ENCODE assay signal across 15 cellular contexts in the genomic region with DNA sequence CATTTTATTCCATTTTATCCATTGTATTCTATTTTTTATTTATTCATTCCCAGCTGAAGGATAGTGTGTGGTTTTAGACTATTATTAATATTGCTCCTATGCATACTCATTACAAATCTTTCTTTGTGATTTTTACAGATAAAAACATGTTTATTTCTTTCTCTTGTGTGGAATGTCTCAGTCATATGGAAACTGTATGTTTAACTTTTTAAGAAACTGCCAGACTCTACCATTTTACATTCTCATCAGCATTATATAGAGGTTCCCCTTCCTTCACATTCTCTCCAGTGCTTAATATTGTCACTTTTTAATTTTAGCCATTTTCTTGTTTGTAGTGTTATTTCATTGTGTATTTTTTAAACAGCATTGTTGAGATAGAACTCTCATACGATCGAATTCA. TPM values are rescaled to one million over a fixed set of nuclear protein-coding genes. Genes with fewer than 3 reads are reported as not detected.
DNase-seq lines count a peak whose midpoint lies in the region; ATAC-seq, FAIRE-seq and TF ChIP-seq lines count a peak whose summit lies in the region.
"Had no signal": no experiment of that assay in that cellular context is flagged by ENCODE, and none has a peak within 500 bp of the region (broad histone marks: within the 10 kb centered on the region; RNA-seq: fewer than 3 reads in every experiment).

No MANE protein-coding gene starts in this region.

- BruUV-seq in GM12878 (replicated peaks; lab: Mats Ljungman, UMichigan), result no TSS peak

- no peaks in the 10 kb centered on the region for H3K79me1 ChIP-seq in H9 (ENCODE audit: insufficient read depth, low read depth, low read length, poor library complexity, severe bottlenecking)

- H4K8ac ChIP-seq in H9 (replicated peaks; ENCODE audit: insufficient read length, low read depth, low read length), result no peak overlapping the region

- POLR2A ChIA-PET in GM12878 (lab: Charles Lee), result no interaction called here

- H3K18ac ChIP-seq in H9 (ENCODE audit: insufficient read length, low read depth, low read length), result no peak overlapping the region

- no peaks in the 10 kb centered on the region for H3K23me2 ChIP-seq in H9 (ENCODE audit: insufficient read length, low read depth, low read length, poor library complexity, severe bottlenecking)

- ATAC-seq in GM12878 (no peak), psoas muscle (no peak), HG03565 (IDR thresholded peaks at IDR 0.05; ENCODE audit: unreplicated experiment) (no peak), HG03432 (IDR thresholded peaks at IDR 0.05; ENCODE audit: unreplicated experiment) (no peak)

- H3K9me3 ChIP-seq in H9 (ENCODE audit: control insufficient read depth, low read depth, low read length) (no peaks in the 10 kb centered on the region), GM12878 (replicated peaks; ENCODE audit: control insufficient read depth, insufficient read depth, low read length) (no peaks in the 10 kb centered on the region), iPS-18c (ENCODE audit: control insufficient read depth, insufficient read depth, low read length) (no peaks in the 10 kb centered on the region), psoas muscle (no peaks in the 10 kb centered on the region)

- no peak overlapping the region for H2AFZ ChIP-seq in H9 (ENCODE audit: low read length)
- H2AFZ ChIP-seq in GM12878 (ENCODE audit: control insufficient read depth, low read depth, low read length), result no peak overlapping the region

- no peaks in the 10 kb centered on the region for H3K9me3 Mint-ChIP-seq in H9

- DNase-seq in H9 (no peak), GM12878 (ENCODE audit: low read depth, low spot score) (no peak), psoas muscle (no peak), NCI-H1930 (lab: John Stamatoyannopoulos, UW) (no peak), DMS 273 treated with DMSO at 0.1 percent for 48 hours (lab: John Stamatoyannopoulos, UW) (no peak)
- DNase-seq: activated CD4-positive, CD25-positive, alpha-beta regulatory T cell treated with anti-CD3 and anti-CD28 coated beads, Interleukin-2, amount 50 U/mL, for 72 hours; activated T-cell treated with anti-CD3 and anti-CD28 coated beads for 4 hours; amniotic stem cell; glutamatergic neuron; NCI-H1105; stimulated activated CD4-positive, alpha-beta T cell treated with anti-CD3 and anti-CD28 coated beads, Interleukin-4, amount 100 ng/mL, for 24 hours; stimulated activated naive CD4-positive, alpha-beta T cell treated with Interleukin-2 at 50 U/mL for 16 hours had no signal

- H3K4me3 ChIP-seq in GM12878, result no peak overlapping the region
- peak overlapping the region; percentile 41; the same call in 1 of the 2 replicates for H3K4me3 ChIP-seq in iPS-18c (ENCODE audit: insufficient read depth, low read depth, low read length)
- H3K4me3 ChIP-seq in psoas muscle, result peak overlapping the region; percentile 1

- H2BK15ac ChIP-seq in H9 (ENCODE audit: low read depth, low read length), result no peak overlapping the region

- H3K56ac ChIP-seq in H9 (ENCODE audit: insufficient read length, low read depth, low read length), result no peak overlapping the region

- no peak overlapping the region for H3K27ac ChIP-seq in H9 (ENCODE audit: insufficient read length, low read depth, low read length)
- no peak overlapping the region for H3K27ac ChIP-seq in GM12878 (ENCODE audit: control insufficient read depth, insufficient read depth)
- H3K27ac ChIP-seq in psoas muscle, result no peak overlapping the region

- no peak overlapping the region for H2BK20ac ChIP-seq in H9 (ENCODE audit: low read depth, low read length, poor library complexity, severe bottlenecking)

- H2BK5ac ChIP-seq in H9 (ENCODE audit: insufficient read length, low read length), result no peak overlapping the region

- H3K4me1 ChIP-seq in H9 (ENCODE audit: insufficient read depth, low read length) (peaks cover 6% of the 10 kb centered on the region; the same call in 1 of the 2 replicates), GM12878 (ENCODE audit: control insufficient read depth, insufficient read depth, low read length) (no peaks in the 10 kb centered on the region), psoas muscle (peaks cover 44% of the 10 kb centered on the region)

- H3K4me3 Mint-ChIP-seq in H9, result peak overlapping the region; percentile 54 to 69

- H3K4ac ChIP-seq in H9 (ENCODE audit: low read depth, low read length), result no peak overlapping the region

- in situ Hi-C loops in GM12878 (cut with MboI), result no loop called here

- intact Hi-C loops in GM12878 (cut with micrococcal nuclease; ENCODE audit: unreplicated experiment) (no loop called here), psoas muscle (cut with DNase I) (no loop called here)

- no peak overlapping the region for H2AK5ac ChIP-seq in H9 (ENCODE audit: insufficient read length, low read length)

- RAD21 ChIA-PET in GM12878 (lab: Charles Lee; ENCODE audit: unreplicated experiment), result no interaction called here

- no peak for FAIRE-seq in GM12878 (lab: Jason Lieb, UNC)

- no peak overlapping the region for H2BK12ac ChIP-seq in H9 (ENCODE audit: insufficient read length, low read depth, low read length)

- TF ChIP-seq CTCF in H9 (conservative IDR thresholded peaks at IDR 0.05) (no peak), GM12878 (IDR thresholded peaks at IDR 0.05 in 2 of 3, conservative IDR thresholded peaks at IDR 0.05 in 1 of 3; ENCODE audit: control insufficient read depth in 2 of 3, extremely low read depth in 1 of 3, insufficient read depth in 1 of 3, low read depth in 3 of 3, low read length in 3 of 3) (no peak), psoas muscle (IDR thresholded peaks at IDR 0.05) (no peak)

- no peak for TF ChIP-seq RAD21 in GM12878 (IDR thresholded peaks at IDR 0.05; ENCODE audit: insufficient read depth, low read depth, low read length)

- no peak overlapping the region for H4K5ac ChIP-seq in H9 (ENCODE audit: insufficient read length, low read depth, low read length)

- no peaks in the 10 kb centered on the region for H4K20me1 ChIP-seq in H9 (ENCODE audit: control insufficient read depth, insufficient read depth, insufficient read length)
- H4K20me1 ChIP-seq in GM12878 (ENCODE audit: control insufficient read depth, insufficient read depth), result no peaks in the 10 kb centered on the region

- no peak overlapping the region for H3K14ac ChIP-seq in H9 (ENCODE audit: insufficient read depth, low read length)

- no peak overlapping the region for H3T11ph ChIP-seq in H9 (ENCODE audit: low read length)

- H2BK120ac ChIP-seq in H9 (ENCODE audit: low read depth, low read length, poor library complexity, severe bottlenecking), result no peak overlapping the region

- H3K9ac ChIP-seq in H9 (ENCODE audit: extremely low read depth, insufficient read length, low read length) (no peak overlapping the region), GM12878 (ENCODE audit: control insufficient read depth, insufficient read depth, low read length) (no peak overlapping the region)

- H3K36me3 ChIP-seq in GM12878 (ENCODE audit: control insufficient read depth in 2 of 2, insufficient read depth in 2 of 2, low read length in 1 of 2) (no peaks in the 10 kb centered on the region; a peak in 1 of 4 replicates), psoas muscle (ENCODE audit: insufficient read depth in 1 of 2, low read depth in 1 of 2) (no peaks in the 10 kb centered on the region)

- H3K27me3 ChIP-seq in H9 (ENCODE audit: insufficient read depth, low read length) (no peaks in the 10 kb centered on the region), GM12878 (replicated peaks in 1 of 2; ENCODE audit: control insufficient read depth in 2 of 2, insufficient read depth in 2 of 2, low read length in 1 of 2) (no peaks in the 10 kb centered on the region), psoas muscle (ENCODE audit: insufficient read depth in 3 of 3, low read length in 2 of 3) (no peaks in the 10 kb centered on the region)

- TF ChIP-seq EP300 in GM12878 (IDR thresholded peaks at IDR 0.05; ENCODE audit: borderline replicate concordance in 1 of 2, control insufficient read depth in 1 of 2, low read depth in 2 of 2, low read length in 2 of 2), result no peak

- no peak overlapping the region for H3K23ac ChIP-seq in H9 (ENCODE audit: insufficient read length, low read depth, low read length)

- no peak overlapping the region for H4K91ac ChIP-seq in H9 (ENCODE audit: insufficient read length, low read depth, low read length)

- no peak for TF ChIP-seq POLR2A in GM12878 (IDR thresholded peaks at IDR 0.05; ENCODE audit: low read depth, low read length)

- peak overlapping the region; percentile 82 to 97 (median 92) for H3K27ac Mint-ChIP-seq in H9

- H3K4me2 ChIP-seq in H9 (ENCODE audit: insufficient read depth, insufficient read length, low read length) (peak overlapping the region; percentile 20), GM12878 (ENCODE audit: control insufficient read depth, insufficient read depth) (peak overlapping the region; percentile 30; the same call in 1 of the 2 replicates)

- H3K79me2 ChIP-seq in H9 (ENCODE audit: insufficient read depth, low read length) (no peaks in the 10 kb centered on the region), GM12878 (ENCODE audit: control insufficient read depth, insufficient read depth, low read length) (peaks cover 7% of the 10 kb centered on the region)

- CTCF ChIA-PET in GM12878 (lab: Yijun Ruan, JAX), result no interaction called here

- SMC1A ChIA-PET in GM12878 (lab: Charles Lee; ENCODE audit: uncharacterized antibody, unreplicated experiment), result interaction anchor here (1.4 kb wide), 1 partner anchor 15 kb away, joined by 3 read pairs; no protein-coding TSS in a partner anchor

- WGBS in H9 (ENCODE audit: extremely low coverage, insufficient read length, low lambda C conversion rate), result no CpG with 5 or more reads among the region's 2 CpGs
- WGBS in GM12878 (ENCODE audit: insufficient coverage, insufficient replicate concordance, low lambda C conversion rate, missing lambda C conversion rate), result 100% methylated on average over 2 of the region's 2 CpGs
- WGBS in psoas muscle, 3 donors, result 47 to 50% (median 49%) methylated on average over 2 of the region's 2 CpGs

- peaks cover 40 to 42% of the 10 kb centered on the region in 2 experiments for H3K4me1 Mint-ChIP-seq in H9

- H3K27me3 Mint-ChIP-seq in H9 (ENCODE audit: low read depth), result no peaks in the 10 kb centered on the region

- peaks cover 0 to 9% (median 3%) of the 10 kb centered on the region in 3 experiments; a peak in 4 of 7 replicates for H3K36me3 Mint-ChIP-seq in H9 (ENCODE audit: insufficient read depth in 1 of 3, low read depth in 3 of 3)

RNA-seq across cellular contexts. Expression of a gene that starts 26.7 kb away (rescaled TPM):
- 17.3 and 18.0 TPM in 2 replicates for total RNA-seq in H9 (2021)
- 28.3 and 32.2 TPM in 2 replicates for total RNA-seq in GM12878 (2013; cell fraction: nucleolus; rRNA removed)
- total RNA-seq in GM12878 (2014; rRNA removed), result 6.1 and 6.7 TPM in 2 replicates
- 8.9 and 9.7 TPM in 2 replicates for total RNA-seq in GM12878 (2014; rRNA removed; fragmentation: Illumina TruSeq; extraction: Trizol)
- 8.9 and 10.9 TPM in 2 replicates for total RNA-seq in GM12878 (2021)
- polyA plus RNA-seq in GM12878 (2011; ENCODE audit: low read depth), result 4.1 TPM
- 10.1 and 14.8 TPM in 2 replicates for polyA plus RNA-seq in GM12878 (2011; rRNA removed)
- 3.4 and 4.6 TPM in 2 replicates for polyA plus RNA-seq in GM12878 (2011; cell fraction: cytosol; rRNA removed)
- polyA plus RNA-seq in GM12878 (2011; cell fraction: nucleus; rRNA removed), result 5.5 and 6.8 TPM in 2 replicates
- polyA plus RNA-seq in GM12878 (2012), result 5.6 and 6.6 TPM in 2 replicates
- 9.2 and 10.7 TPM in 2 replicates for polyA plus RNA-seq in GM12878 (2014; fragmentation: Illumina TruSeq; extraction: Trizol)
- 1 to 10 TPM; 4.2 to 4.5 TPM for polyA plus RNA-seq in GM12878 (2014; fragmentation: Nextera tagmentation; extraction: Ambion mirVana)
- 6.5 and 6.9 TPM in 2 replicates for polyA plus RNA-seq in GM12878 (2014; rRNA removed)
- 1 to 10 TPM; 6.2 to 6.3 TPM for polyA plus RNA-seq in GM12878 (2016; fragmentation: Nextera tagmentation; extraction: Ambion mirVana)
- polyA minus RNA-seq in GM12878 (2011; rRNA and poly(A)+ RNA removed), result 9.2 and 15.4 TPM in 2 replicates
- 4.4 and 5.2 TPM in 2 replicates for polyA minus RNA-seq in GM12878 (2011; cell fraction: cytosol; rRNA and poly(A)+ RNA removed)
- polyA minus RNA-seq in GM12878 (2011; cell fraction: nucleus; rRNA and poly(A)+ RNA removed), result 10.3 and 14.4 TPM in 2 replicates
- total RNA-seq in psoas muscle, result 10 to 100 TPM; 12.0 to 22.7 (median 17.1) TPM
- 10 to 100 TPM in 1 of 3 donors, 1 to 10 TPM in 2; 5.9 to 22.7 (median 8.8) TPM for polyA plus RNA-seq in psoas muscle
